In the genomic region with DNA sequence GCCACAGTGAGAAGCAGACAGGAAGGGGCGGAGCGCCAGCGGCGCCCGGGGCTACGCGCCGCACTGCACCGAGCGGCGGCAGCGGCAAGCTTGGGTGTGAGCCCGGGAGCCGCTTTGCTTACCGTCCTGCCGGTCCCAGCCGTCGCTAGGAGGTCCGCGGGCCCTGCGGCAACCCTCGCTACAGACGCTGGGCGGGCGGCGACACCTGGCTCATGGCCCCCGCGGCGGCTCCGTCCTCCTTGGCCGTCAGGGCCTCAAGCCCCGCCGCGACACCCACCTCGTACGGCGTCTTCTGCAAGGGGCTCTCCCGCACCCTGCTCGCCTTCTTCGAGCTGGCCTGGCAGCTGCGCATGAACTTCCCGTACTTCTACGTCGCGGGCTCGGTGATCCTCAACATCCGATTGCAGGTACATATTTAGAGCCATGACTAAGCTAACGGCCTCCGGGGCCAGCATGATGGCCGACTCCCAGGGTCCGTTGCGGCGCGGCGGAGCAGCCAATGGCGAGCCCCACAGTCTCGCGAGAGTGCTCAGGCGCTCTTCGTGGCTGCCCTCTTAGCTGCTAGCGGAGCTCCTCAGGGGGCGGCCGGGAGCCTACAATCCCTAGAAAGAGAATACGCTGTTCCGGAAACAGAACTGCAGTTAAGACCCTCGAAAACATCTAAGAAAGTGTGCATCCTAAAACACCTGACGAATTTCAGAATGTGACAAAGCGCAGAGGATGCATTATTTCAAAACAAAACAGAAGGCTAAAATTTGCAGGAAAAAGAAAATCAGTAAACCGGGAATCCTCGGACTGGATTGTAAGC, we compare ENCODE assay signal across 8 cellular contexts. TPM values are rescaled to one million over a fixed set of nuclear protein-coding genes. Genes with fewer than 3 reads are reported as not detected.
DNase-seq lines count a peak whose midpoint lies in the region; ATAC-seq and TF ChIP-seq lines count a peak whose summit lies in the region.

Gene SMIM10L1, plus strand, starts transcription at position 50 of the 808 bp plus-strand sequence. Its CDS starts 163 bp downstream, at position 213.

- DNase-seq in DMS79 treated with DMSO at 0.1 percent for 48 hours (lab: John Stamatoyannopoulos, UW) (peak; percentile 88), Panc1 (ENCODE audit: low read depth, low spot score) (peak; percentile 46)
- DNase-seq in activated T-cell treated with anti-CD3 and anti-CD28 coated beads, Interleukin-2, amount 50 U/mL, for 48 hours, result peak; percentile 88 to 91
- peak; percentile 88 for DNase-seq in stimulated activated CD8-positive, alpha-beta memory T cell treated with anti-CD3 and anti-CD28 coated beads, Interleukin-4, amount 100 ng/mL, for 48 hours

- H3K27ac ChIP-seq in KMS-11, result peak within 1 kb of the TSS; percentile 82
- H3K27ac ChIP-seq in Panc1 (ENCODE audit: low read length), result peak within 1 kb of the TSS; percentile 92

- POLR2A ChIA-PET in Panc1 (lab: Charles Lee), result interaction anchor here (0.5 to 1.0 kb wide), 4 partner anchors 29 to 442 kb away, joined by 3 to 4 read pairs (median 3); no protein-coding TSS in a partner anchor

- no peaks in the 10 kb centered on the region for H3K9me3 ChIP-seq in Panc1 (ENCODE audit: control insufficient read depth, insufficient read depth, low read depth, low read length)
- H3K9me3 ChIP-seq in mucosa of stomach (ENCODE audit: control insufficient read depth, low read length), result no peaks in the 10 kb centered on the region

- peaks cover 3% of the 10 kb centered on the region; the same call in 1 of the 2 replicates for H4K20me1 ChIP-seq in KMS-11 (ENCODE audit: insufficient read depth)

- peak within 1 kb of the TSS; percentile 91 for H3K4me2 ChIP-seq in KMS-11

- H3K27me3 ChIP-seq in KMS-11 (ENCODE audit: insufficient read depth, low read depth), result no peaks in the 10 kb centered on the region
- H3K27me3 ChIP-seq in Panc1 (ENCODE audit: control insufficient read depth, insufficient read depth, low read length), result no peaks in the 10 kb centered on the region
- H3K27me3 ChIP-seq in mucosa of stomach (ENCODE audit: control insufficient read depth, insufficient read depth, low read length), result no peaks in the 10 kb centered on the region

- in situ Hi-C loops in Panc1 (cut with HindIII; ENCODE audit: low pct_unique_long_range_greater_than_20kb, low sequenced_read_pairs), result no loop called here

- H3K4me1 ChIP-seq in KMS-11 (ENCODE audit: low read depth, poor library complexity, severe bottlenecking), result peaks cover 13% of the 10 kb centered on the region
- H3K4me1 ChIP-seq in Panc1 (ENCODE audit: control insufficient read depth, insufficient read depth, low read length), result peaks cover 17% of the 10 kb centered on the region
- peaks cover 3% of the 10 kb centered on the region for H3K4me1 ChIP-seq in mucosa of stomach (ENCODE audit: control insufficient read depth, insufficient read depth, low read length)

- ATAC-seq in GM21786 (IDR thresholded peaks at IDR 0.05; ENCODE audit: unreplicated experiment) (peak; percentile 96), Panc1 (peak; percentile 100), esophagus mucosa (peak; percentile 100)

- H3K79me2 ChIP-seq in KMS-11 (ENCODE audit: insufficient read depth, low read depth), result peaks cover 66% of the 10 kb centered on the region

- TF ChIP-seq CTCF in KMS-11 (conservative IDR thresholded peaks at IDR 0.05; ENCODE audit: low read depth, low read length), result no peak
- TF ChIP-seq CTCF in Panc1 (IDR thresholded peaks at IDR 0.05), result no peak

- H3K9ac ChIP-seq in KMS-11 (peak within 1 kb of the TSS; percentile 60), mucosa of stomach (ENCODE audit: low read length) (peak within 1 kb of the TSS; percentile 62)

- BruUV-seq in Panc1 (replicated peaks; lab: Mats Ljungman, UMichigan), result no TSS peak

- peak within 1 kb of the TSS; percentile 27 for H3K4me3 ChIP-seq in KMS-11 (IDR thresholded peaks at IDR 0.05; ENCODE audit: insufficient read depth, low read depth, low read length)
- peak within 1 kb of the TSS; percentile 69 to 80 for H3K4me3 ChIP-seq in Panc1 (ENCODE audit: low read depth in 2 of 2, low read length in 2 of 2)
- H3K4me3 ChIP-seq in mucosa of stomach (ENCODE audit: low read length), result peak within 1 kb of the TSS; percentile 65

- intact Hi-C loops in Panc1 (cut with micrococcal nuclease; ENCODE audit: unreplicated experiment), result no loop called here

- H3K36me3 ChIP-seq in KMS-11 (ENCODE audit: insufficient read depth) (no peaks in the 10 kb centered on the region), Panc1 (ENCODE audit: control insufficient read depth, insufficient read depth, low read length) (peaks cover 8% of the 10 kb centered on the region), mucosa of stomach (ENCODE audit: control insufficient read depth, insufficient read depth, low read length) (no peaks in the 10 kb centered on the region)

- peak within 1 kb of the TSS; percentile 64 for H2AFZ ChIP-seq in KMS-11 (ENCODE audit: low read depth)

- CTCF ChIA-PET in Panc1 (lab: Charles Lee), result no interaction called here

RNA-seq across cellular contexts. Expression of gene SMIM10L1, which starts in this region (rescaled TPM):
- total RNA-seq in Panc1 (2021; ENCODE audit: unreplicated experiment) (6.0 TPM), esophagus mucosa (4.0 TPM)
- polyA plus RNA-seq in Panc1 (2012; ENCODE audit: insufficient read length), result 3.5 TPM

Comparison
In these comparisons a context has a peak if more than half of its experiments do, and no peak if none do; other contexts are left out.
1. Peak in every context shown above with its lines: DNase-seq, ATAC-seq, H3K4me3 ChIP-seq and H3K27ac ChIP-seq.